In the genomic region with DNA sequence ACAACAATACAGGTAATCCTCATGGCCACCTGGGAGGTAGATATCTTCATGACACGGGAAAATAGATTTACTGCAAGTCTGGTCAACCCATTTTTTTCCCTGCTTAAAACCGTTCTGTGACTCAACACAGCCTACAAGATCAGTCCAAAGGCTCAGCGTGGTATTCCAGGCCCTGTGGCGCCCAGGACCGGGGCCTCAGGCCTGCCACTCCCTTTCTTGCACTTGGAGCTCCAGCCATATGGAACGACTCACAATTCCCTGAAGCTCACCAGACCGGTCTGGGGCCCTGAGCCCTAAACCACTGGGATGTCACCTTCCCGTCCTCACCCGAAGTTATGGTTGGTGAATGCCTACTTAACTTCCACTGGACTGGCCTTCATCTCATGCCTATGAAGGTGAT, we compare ENCODE assay signal across 26 cellular contexts. TPM values are rescaled to one million over a fixed set of nuclear protein-coding genes. Genes with fewer than 3 reads are reported as not detected.
"Had no signal": no experiment of that assay in that cellular context is flagged by ENCODE, and none has a peak within 500 bp of the region (broad histone marks: within the 10 kb centered on the region; RNA-seq: fewer than 3 reads in every experiment).

No MANE protein-coding gene starts in this region.

- H3K36me3 ChIP-seq: ascending aorta, breast epithelium, left lung, prostate gland, right atrium auricular region, suprapubic skin, upper lobe of left lung had no signal

- DNase-seq: activated CD4-positive, alpha-beta T cell treated with anti-CD3 and anti-CD28 coated beads, Interleukin-2, amount 50 U/mL, for 1 hour; activated CD8-positive, alpha-beta memory T cell treated with anti-CD3 and anti-CD28 coated beads, Interleukin-2, amount 50 U/mL, for 48 hours; activated effector memory CD4-positive, alpha-beta T cell treated with anti-CD3 and anti-CD28 coated beads, Interleukin-2, amount 50 U/mL, for 16 hours; activated naive CD4-positive, alpha-beta T cell treated with anti-CD3 and anti-CD28 coated beads, Interleukin-2, amount 50 U/mL, for 16 hours; activated T-cell treated with anti-CD3 and anti-CD28 coated beads, Interleukin-2, amount 50 U/mL, for 48 hours; cerebellar nuclear complex; cortex of kidney; effector CD8-positive, alpha-beta T cell; foreskin fibroblast; left lung; midbrain; stimulated activated CD4-positive, alpha-beta T cell treated with anti-CD3 and anti-CD28 coated beads, Interleukin-2, amount 100 ng/mL, for 24 hours; stimulated activated naive CD8-positive, alpha-beta T cell treated with anti-CD3 and anti-CD28 coated beads, Interleukin-15, amount 100 ng/mL, for 72 hours; T1000 had no signal

- FAIRE-seq: islet of Langerhans had no signal

- H3K4me1 ChIP-seq: ascending aorta, breast epithelium, left lung, prostate gland, right atrium auricular region, upper lobe of left lung had no signal

- H3K9me3 ChIP-seq: ascending aorta, breast epithelium, left lung, prostate gland, right atrium auricular region, suprapubic skin, upper lobe of left lung had no signal

- H3K4me3 ChIP-seq: ascending aorta, breast epithelium, left lung, prostate gland, right atrium auricular region, suprapubic skin, upper lobe of left lung had no signal

- ATAC-seq: left lung; stimulated activated naive CD8-positive, alpha-beta T cell treated with anti-CD3 and anti-CD28 coated beads, Interleukin-15, amount 100 ng/mL, for 72 hours had no signal

RNA-seq across cellular contexts. Expression of gene MLANA, which starts 6.5 kb away (rescaled TPM):
- total RNA-seq: ascending aorta; breast epithelium; glomerular endothelial cell; left lung; lung microvascular endothelial cell; omental fat pad; prostate gland; right atrium auricular region; T-helper 1 cell treated with Interleukin-12 subunit alpha and Interleukin-12 subunit beta and Interleukin-4 antibody, amounts not matched to agents 30 ng/mL and 1 ng/mL, for 36 hours; upper lobe of left lung had no signal
- polyA plus RNA-seq: neural cell had no signal
